22 cellular contexts compared by ENCODE assay signal in the genomic region with DNA sequence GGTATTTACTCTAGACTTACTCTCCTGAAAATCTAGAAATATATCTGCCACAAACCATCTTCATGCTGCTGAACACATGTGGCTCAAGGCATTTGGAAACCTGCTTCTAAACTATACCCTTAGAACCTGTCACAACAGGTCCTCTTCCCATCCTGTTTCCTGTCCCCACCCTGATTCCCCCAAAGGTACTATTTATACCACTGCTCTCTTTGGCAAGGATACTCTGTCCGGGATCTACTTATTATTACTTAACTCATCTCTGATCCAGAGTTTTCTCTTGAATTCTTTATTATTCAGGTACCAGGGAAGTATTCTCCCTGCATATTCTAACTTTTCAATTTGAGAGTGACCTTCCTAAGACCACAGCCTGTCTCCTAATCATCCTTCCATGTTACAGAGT. TPM values are rescaled to one million over a fixed set of nuclear protein-coding genes. Genes with fewer than 3 reads are reported as not detected.
DNase-seq lines count a peak whose midpoint lies in the region; ATAC-seq and TF ChIP-seq lines count a peak whose summit lies in the region.
"Had no signal": no experiment of that assay in that cellular context is flagged by ENCODE, and none has a peak within 500 bp of the region (broad histone marks: within the 10 kb centered on the region; RNA-seq: fewer than 3 reads in every experiment).

No MANE protein-coding gene starts in this region.

- H3K9me3 ChIP-seq in CD8-positive, alpha-beta T cell (ENCODE audit: low read length), result no peaks in the 10 kb centered on the region
- H3K9me3 ChIP-seq in aorta (ENCODE audit: control insufficient read depth, low read length), result no peaks in the 10 kb centered on the region
- H3K9me3 ChIP-seq: neutrophil, sigmoid colon, transverse colon had no signal

- TF ChIP-seq CTCF in CD8-positive, alpha-beta T cell (IDR thresholded peaks at IDR 0.05), result no peak

- POLR2A ChIA-PET in CD8-positive, alpha-beta T cell (lab: Charles Lee), result no interaction called here
- POLR2A ChIA-PET in naive thymus-derived CD8-positive, alpha-beta T cell (lab: Charles Lee), result interaction anchor here (0.5 to 0.7 kb wide), 3 partner anchors 29 to 555 kb away, joined by 3 read pairs; no protein-coding TSS in a partner anchor

- H3K4me3 ChIP-seq in CD8-positive, alpha-beta T cell (ENCODE audit: low read depth, low read length), result no peak overlapping the region
- H3K4me3 ChIP-seq in aorta (ENCODE audit: low read length in 2 of 2), result no peak overlapping the region
- H3K4me3 ChIP-seq: sigmoid colon, transverse colon had no signal

- intact Hi-C loops in activated CD4-positive, alpha-beta T cell treated with anti-CD3 and anti-CD28 coated beads, Interleukin-2, amount 10 ng/mL, durations not matched to agents 24 days and 14 days (cut with micrococcal nuclease), result no loop called here
- intact Hi-C loops in CD8-positive, alpha-beta T cell (cut with DNase I, micrococcal nuclease), result no loop called here
- intact Hi-C loops in aorta (cut with DNase I), result no loop called here

- 27 to 33% methylated on average over 1 of the region's 1 CpG for WGBS in aorta, 2 donors

- no peak for ATAC-seq in CD8-positive, alpha-beta T cell
- ATAC-seq in activated naive CD4-positive, alpha-beta T cell treated with anti-CD3 and anti-CD28 coated beads, Interleukin-2, amount 50 U/mL, for 72 hours, result no peak
- no peak for ATAC-seq in naive thymus-derived CD8-positive, alpha-beta T cell
- no peak for ATAC-seq in aorta (ENCODE audit: low FRiP score)
- ATAC-seq: PC-3, SK-N-SH treated with all-trans-retinoic acid at 6 μM for 48 hours had no signal

- H3K36me3 Mint-ChIP-seq in activated CD4-positive, alpha-beta T cell treated with anti-CD3 and anti-CD28 coated beads, Interleukin-2, amount 10 ng/mL, durations not matched to agents 24 days and 14 days (ENCODE audit: low read depth), result peaks cover 21% of the 10 kb centered on the region
- peaks cover 31% of the 10 kb centered on the region for H3K36me3 Mint-ChIP-seq in CD8-positive, alpha-beta T cell
- H3K36me3 Mint-ChIP-seq in activated naive CD4-positive, alpha-beta T cell treated with anti-CD3 and anti-CD28 coated beads, Interleukin-2, amount 50 U/mL, for 72 hours, result peaks cover 0 to 17% of the 10 kb centered on the region in 2 donors
- peaks cover 0 to 30% (median 3%) of the 10 kb centered on the region in 3 donors for H3K36me3 Mint-ChIP-seq in naive thymus-derived CD8-positive, alpha-beta T cell

- no peaks in the 10 kb centered on the region for H3K9me3 Mint-ChIP-seq in activated CD4-positive, alpha-beta T cell treated with anti-CD3 and anti-CD28 coated beads, Interleukin-2, amount 10 ng/mL, durations not matched to agents 24 days and 14 days
- H3K9me3 Mint-ChIP-seq in CD8-positive, alpha-beta T cell, result no peaks in the 10 kb centered on the region
- no peaks in the 10 kb centered on the region for H3K9me3 Mint-ChIP-seq in activated naive CD4-positive, alpha-beta T cell treated with anti-CD3 and anti-CD28 coated beads, Interleukin-2, amount 50 U/mL, for 72 hours
- no peaks in the 10 kb centered on the region for H3K9me3 Mint-ChIP-seq in naive thymus-derived CD8-positive, alpha-beta T cell

- no peak overlapping the region for H3K4me3 Mint-ChIP-seq in activated CD4-positive, alpha-beta T cell treated with anti-CD3 and anti-CD28 coated beads, Interleukin-2, amount 10 ng/mL, durations not matched to agents 24 days and 14 days
- no peak overlapping the region for H3K4me3 Mint-ChIP-seq in CD8-positive, alpha-beta T cell
- peak overlapping the region in 2 of 10 donors; percentile 1 to 3 for H3K4me3 Mint-ChIP-seq in naive thymus-derived CD8-positive, alpha-beta T cell

- no peaks in the 10 kb centered on the region for H3K27me3 ChIP-seq in CD8-positive, alpha-beta T cell (ENCODE audit: insufficient read depth, low read length)
- no peaks in the 10 kb centered on the region for H3K27me3 ChIP-seq in aorta (ENCODE audit: control insufficient read depth in 1 of 2, insufficient read depth in 2 of 2, low read length in 1 of 2)
- H3K27me3 ChIP-seq: neutrophil, sigmoid colon, transverse colon had no signal

- CTCF ChIA-PET in CD8-positive, alpha-beta T cell (lab: Charles Lee), result interaction anchor here (2.0 kb wide), 1 partner anchor 27 kb away, joined by 5 read pairs; no protein-coding TSS in a partner anchor

- H3K27me3 Mint-ChIP-seq in activated CD4-positive, alpha-beta T cell treated with anti-CD3 and anti-CD28 coated beads, Interleukin-2, amount 10 ng/mL, durations not matched to agents 24 days and 14 days, result no peaks in the 10 kb centered on the region
- H3K27me3 Mint-ChIP-seq in CD8-positive, alpha-beta T cell (ENCODE audit: low read depth), result no peaks in the 10 kb centered on the region
- H3K27me3 Mint-ChIP-seq in naive thymus-derived CD8-positive, alpha-beta T cell, result no peaks in the 10 kb centered on the region

- no peak overlapping the region for H3K27ac ChIP-seq in CD8-positive, alpha-beta T cell (ENCODE audit: low read depth, low read length)
- H3K27ac ChIP-seq in aorta (ENCODE audit: low read depth in 1 of 2, low read length in 2 of 2), result no peak overlapping the region
- H3K27ac ChIP-seq: neutrophil, transverse colon, VCaP had no signal

- no peak for DNase-seq in activated CD4-positive, alpha-beta T cell treated with anti-CD3 and anti-CD28 coated beads, Interleukin-2, amount 10 ng/mL, durations not matched to agents 24 days and 14 days
- DNase-seq in activated CD4-positive, alpha-beta T cell treated with anti-CD3 and anti-CD28 coated beads, Interleukin-2, amount 50 U/mL, for 4 hours, result no peak
- DNase-seq in CD8-positive, alpha-beta T cell, result no peak
- DNase-seq in activated naive CD4-positive, alpha-beta T cell treated with anti-CD3 and anti-CD28 coated beads, Interleukin-2, amount 50 U/mL, for 72 hours (ENCODE audit: low spot score in 2 of 2), result no peak
- DNase-seq in naive thymus-derived CD8-positive, alpha-beta T cell, result no peak
- DNase-seq in NCI-H1436 treated with DMSO at 0.1 percent for 48 hours (lab: John Stamatoyannopoulos, UW) (no peak), NCI-H146 (lab: John Stamatoyannopoulos, UW) (no peak), aorta (no peak)
- DNase-seq: ACHN; activated CD8-positive, alpha-beta memory T cell treated with anti-CD3 and anti-CD28 coated beads, Interleukin-2, amount 50 U/mL, for 48 hours; GOT3; mesenchymal stem cell; NCI-H187; NCI-H510A treated with DMSO at 0.1 percent for 48 hours; PC-3; sigmoid colon; stimulated activated CD4-positive, alpha-beta T cell treated with anti-CD3 and anti-CD28 coated beads, Interleukin-2, amount 100 ng/mL, for 48 hours; stimulated activated CD8-positive, alpha-beta memory T cell treated with anti-CD3 and anti-CD28 coated beads, Interleukin-4, amount 100 ng/mL, for 48 hours; transverse colon had no signal

- peaks cover 19% of the 10 kb centered on the region for H3K4me1 ChIP-seq in CD8-positive, alpha-beta T cell (ENCODE audit: insufficient read depth, low read length)
- no peaks in the 10 kb centered on the region for H3K4me1 ChIP-seq in aorta (ENCODE audit: control insufficient read depth in 1 of 2, insufficient read depth in 2 of 2, low read length in 2 of 2)

- H3K36me3 ChIP-seq in CD8-positive, alpha-beta T cell (ENCODE audit: insufficient read depth, low read length), result no peaks in the 10 kb centered on the region
- no peaks in the 10 kb centered on the region for H3K36me3 ChIP-seq in aorta (ENCODE audit: control insufficient read depth in 1 of 2, insufficient read depth in 2 of 2, low read length in 1 of 2)
- H3K36me3 ChIP-seq: neutrophil, transverse colon had no signal

- H3K27ac Mint-ChIP-seq in activated CD4-positive, alpha-beta T cell treated with anti-CD3 and anti-CD28 coated beads, Interleukin-2, amount 10 ng/mL, durations not matched to agents 24 days and 14 days, result peak overlapping the region; percentile 36
- peak overlapping the region; percentile 62 for H3K27ac Mint-ChIP-seq in CD8-positive, alpha-beta T cell
- peak overlapping the region; percentile 55 to 70 for H3K27ac Mint-ChIP-seq in activated naive CD4-positive, alpha-beta T cell treated with anti-CD3 and anti-CD28 coated beads, Interleukin-2, amount 50 U/mL, for 72 hours
- peak overlapping the region in 9 of 10 donors; percentile 12 to 85 (median 68) for H3K27ac Mint-ChIP-seq in naive thymus-derived CD8-positive, alpha-beta T cell

- H3K4me1 Mint-ChIP-seq in activated CD4-positive, alpha-beta T cell treated with anti-CD3 and anti-CD28 coated beads, Interleukin-2, amount 10 ng/mL, durations not matched to agents 24 days and 14 days, result peaks cover 26% of the 10 kb centered on the region
- H3K4me1 Mint-ChIP-seq in CD8-positive, alpha-beta T cell (ENCODE audit: low read depth), result peaks cover 36% of the 10 kb centered on the region
- peaks cover 29 to 41% (median 36%) of the 10 kb centered on the region in 4 donors for H3K4me1 Mint-ChIP-seq in naive thymus-derived CD8-positive, alpha-beta T cell

RNA-seq across cellular contexts. Expression of gene TRAF4, which starts 33.4 kb away (rescaled TPM):
- total RNA-seq in activated CD4-positive, alpha-beta T cell treated with anti-CD3 and anti-CD28 coated beads, Interleukin-2, amount 10 ng/mL, durations not matched to agents 24 days and 14 days, result 155 and 168 TPM in 2 replicates
- 100 to 1,000 TPM; 418 to 439 TPM for total RNA-seq in CD8-positive, alpha-beta T cell
- total RNA-seq in activated naive CD4-positive, alpha-beta T cell treated with anti-CD3 and anti-CD28 coated beads, Interleukin-2, amount 50 U/mL, for 72 hours, result 100 to 1,000 TPM in 1 of 2 donors, 10 to 100 TPM in 1; 88.3 to 168 TPM
- total RNA-seq in naive thymus-derived CD8-positive, alpha-beta T cell, result 10 to 100 TPM; 32.3 to 36.2 TPM
- polyA plus RNA-seq in naive thymus-derived CD8-positive, alpha-beta T cell, result 1 to 10 TPM in 2 of 3 donors, under 1 TPM in 1; 0.99 to 1.3 (median 1.0) TPM
- total RNA-seq in aorta, result 10 to 100 TPM; 18.8 to 24.6 TPM
- polyA plus RNA-seq in aorta, result 10 to 100 TPM; 10.7 to 19.3 TPM

RNA-seq across cellular contexts. Expression of gene NEK8, which starts 48.6 kb away (rescaled TPM):
- total RNA-seq in activated CD4-positive, alpha-beta T cell treated with anti-CD3 and anti-CD28 coated beads, Interleukin-2, amount 10 ng/mL, durations not matched to agents 24 days and 14 days, result 5.5 and 6.1 TPM in 2 replicates
- 1 to 10 TPM; 3.4 to 3.6 TPM for total RNA-seq in CD8-positive, alpha-beta T cell
- total RNA-seq in activated naive CD4-positive, alpha-beta T cell treated with anti-CD3 and anti-CD28 coated beads, Interleukin-2, amount 50 U/mL, for 72 hours, result 1 to 10 TPM; 5.3 to 6.4 TPM
- total RNA-seq in naive thymus-derived CD8-positive, alpha-beta T cell, result 10 to 100 TPM; 12.8 to 15.1 TPM
- polyA plus RNA-seq in naive thymus-derived CD8-positive, alpha-beta T cell, result 1 to 10 TPM; 3.2 to 4.0 (median 3.4) TPM
- 1 to 10 TPM; 1.6 to 4.5 TPM for total RNA-seq in aorta
- polyA plus RNA-seq in aorta, result 1 to 10 TPM; 2.0 to 5.3 TPM

RNA-seq across cellular contexts. Expression of gene TLCD1, which starts 51.1 kb away (rescaled TPM):
- total RNA-seq in activated CD4-positive, alpha-beta T cell treated with anti-CD3 and anti-CD28 coated beads, Interleukin-2, amount 10 ng/mL, durations not matched to agents 24 days and 14 days, result 12.5 and 16.8 TPM in 2 replicates
- 1 to 10 TPM in 1 of 2 experiments, under 1 TPM in 1; 0.73 to 1.1 TPM for total RNA-seq in CD8-positive, alpha-beta T cell
- total RNA-seq in activated naive CD4-positive, alpha-beta T cell treated with anti-CD3 and anti-CD28 coated beads, Interleukin-2, amount 50 U/mL, for 72 hours, result 10 to 100 TPM in 1 of 2 donors, 1 to 10 TPM in 1; 4.4 to 10.2 TPM
- total RNA-seq in naive thymus-derived CD8-positive, alpha-beta T cell, result under 1 TPM in 1 of 2 experiments, not detected in 1; 0.88 TPM
- polyA plus RNA-seq in naive thymus-derived CD8-positive, alpha-beta T cell, result under 1 TPM in 1 of 3 donors, not detected in 2; 0.22 TPM
- 1 to 10 TPM in 1 of 2 donors, under 1 TPM in 1; 0.90 to 2.5 TPM for total RNA-seq in aorta
- 1 to 10 TPM in 1 of 2 donors, not detected in 1; 1.5 TPM for polyA plus RNA-seq in aorta

RNA-seq across cellular contexts. Expression of gene RPL23A, which starts 57.4 kb away (rescaled TPM):
- 1,588 and 1,610 TPM in 2 replicates for total RNA-seq in activated CD4-positive, alpha-beta T cell treated with anti-CD3 and anti-CD28 coated beads, Interleukin-2, amount 10 ng/mL, durations not matched to agents 24 days and 14 days
- 1,000 to 10,000 TPM; 3,569 to 3,587 TPM for total RNA-seq in CD8-positive, alpha-beta T cell
- total RNA-seq in activated naive CD4-positive, alpha-beta T cell treated with anti-CD3 and anti-CD28 coated beads, Interleukin-2, amount 50 U/mL, for 72 hours, result 1,000 to 10,000 TPM; 2,221 to 2,736 TPM
- total RNA-seq in naive thymus-derived CD8-positive, alpha-beta T cell, result 1,000 to 10,000 TPM; 3,189 to 3,253 TPM
- polyA plus RNA-seq in naive thymus-derived CD8-positive, alpha-beta T cell, result 1,000 to 10,000 TPM; 6,432 to 6,679 (median 6,593) TPM
- total RNA-seq in aorta, result 1,000 to 10,000 TPM; 1,133 to 1,177 TPM
- polyA plus RNA-seq in aorta, result 1,000 to 10,000 TPM; 1,641 to 1,888 TPM

RNA-seq across cellular contexts. Expression of gene RAB34, which starts 59.5 kb away (rescaled TPM):
- total RNA-seq in activated CD4-positive, alpha-beta T cell treated with anti-CD3 and anti-CD28 coated beads, Interleukin-2, amount 10 ng/mL, durations not matched to agents 24 days and 14 days, result 19.2 and 20.6 TPM in 2 replicates
- 10 to 100 TPM; 13.9 to 14.1 TPM for total RNA-seq in CD8-positive, alpha-beta T cell
- total RNA-seq in activated naive CD4-positive, alpha-beta T cell treated with anti-CD3 and anti-CD28 coated beads, Interleukin-2, amount 50 U/mL, for 72 hours, result 10 to 100 TPM; 20.5 to 46.4 TPM
- total RNA-seq in naive thymus-derived CD8-positive, alpha-beta T cell, result 1 to 10 TPM; 5.0 to 5.7 TPM
- 10 to 100 TPM in 1 of 3 donors, 1 to 10 TPM in 2; 3.3 to 10.2 (median 7.7) TPM for polyA plus RNA-seq in naive thymus-derived CD8-positive, alpha-beta T cell
- total RNA-seq in aorta, result 100 to 1,000 TPM; 107 to 115 TPM
- 100 to 1,000 TPM; 133 to 303 TPM for polyA plus RNA-seq in aorta
